8 cellular contexts compared by ENCODE assay signal in the genomic region with DNA sequence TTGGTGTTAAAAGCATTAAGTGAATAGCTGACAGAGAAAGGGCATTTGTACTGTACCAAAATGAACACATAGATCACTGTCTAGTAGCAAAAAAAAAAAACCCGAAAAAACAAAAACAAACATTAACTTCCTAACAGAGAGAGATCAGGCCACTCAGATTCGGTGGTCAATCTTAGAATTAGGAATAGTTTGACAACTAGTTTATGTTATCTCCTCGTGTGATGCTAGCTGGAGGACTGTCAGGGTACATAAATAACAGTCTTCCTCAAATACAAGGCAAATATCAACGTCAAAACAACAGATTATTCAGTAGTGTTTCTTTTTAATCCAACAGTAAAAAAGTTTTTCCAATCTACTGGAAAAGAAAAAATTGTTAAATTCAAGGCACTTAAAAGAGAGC. TPM values are rescaled to one million over a fixed set of nuclear protein-coding genes. Genes with fewer than 3 reads are reported as not detected.
DNase-seq lines count a peak whose midpoint lies in the region; ATAC-seq and TF ChIP-seq lines count a peak whose summit lies in the region.

No MANE protein-coding gene starts in this region.

- H3K9ac ChIP-seq in H9 (ENCODE audit: extremely low read depth, insufficient read length, low read length) (no peak overlapping the region), smooth muscle cell (ENCODE audit: low read depth) (peak overlapping the region; percentile 95)

- peaks cover 21 to 37% (median 30%) of the 10 kb centered on the region in 3 experiments for H3K36me3 Mint-ChIP-seq in H9 (ENCODE audit: insufficient read depth in 1 of 3, low read depth in 3 of 3)
- H3K36me3 Mint-ChIP-seq in activated CD4-positive, alpha-beta memory T cell treated with anti-CD3 and anti-CD28 coated beads for 36 hours: peaks cover 22% of the 10 kb centered on the region

- H3K79me1 ChIP-seq in H9 (ENCODE audit: insufficient read depth, low read depth, low read length, poor library complexity, severe bottlenecking): peaks cover 3% of the 10 kb centered on the region

- H3K9me3 ChIP-seq in H9 (ENCODE audit: control insufficient read depth, low read depth, low read length): no peaks in the 10 kb centered on the region
- no peaks in the 10 kb centered on the region for H3K9me3 ChIP-seq in hepatocyte (ENCODE audit: low read depth)
- no peaks in the 10 kb centered on the region for H3K9me3 ChIP-seq in smooth muscle cell (replicated peaks; ENCODE audit: low read depth)

- no peak overlapping the region for H2BK5ac ChIP-seq in H9 (ENCODE audit: insufficient read length, low read length)

- H3K27me3 Mint-ChIP-seq in H9 (ENCODE audit: low read depth): no peaks in the 10 kb centered on the region
- H3K27me3 Mint-ChIP-seq in activated CD4-positive, alpha-beta memory T cell treated with anti-CD3 and anti-CD28 coated beads for 36 hours: no peaks in the 10 kb centered on the region

- H3K9me2 ChIP-seq in hepatocyte (replicated peaks; ENCODE audit: insufficient read depth): no peaks in the 10 kb centered on the region

- no peak overlapping the region for H3K27ac Mint-ChIP-seq in H9
- peak overlapping the region; percentile 94 for H3K27ac Mint-ChIP-seq in activated CD4-positive, alpha-beta memory T cell treated with anti-CD3 and anti-CD28 coated beads for 36 hours

- CTCF ChIA-PET in activated CD4-positive, alpha-beta memory T cell treated with anti-CD3 and anti-CD28 coated beads for 36 hours (lab: Charles Lee): interaction anchor here (1.1 to 2.5 kb wide), 4 partner anchors 13 to 123 kb away, joined by 3 to 6 read pairs (median 4); no protein-coding TSS in a partner anchor

- H3K56ac ChIP-seq in H9 (ENCODE audit: insufficient read length, low read depth, low read length): no peak overlapping the region

- peaks cover 1% of the 10 kb centered on the region; the same call in 1 of the 2 replicates for H3K4me1 ChIP-seq in H9 (ENCODE audit: insufficient read depth, low read length)
- peaks cover 15% of the 10 kb centered on the region for H3K4me1 ChIP-seq in hepatocyte (ENCODE audit: insufficient read depth)
- peaks cover 13% of the 10 kb centered on the region for H3K4me1 ChIP-seq in smooth muscle cell (ENCODE audit: low read depth)

- POLR2A ChIA-PET in activated CD4-positive, alpha-beta memory T cell treated with anti-CD3 and anti-CD28 coated beads for 36 hours (lab: Charles Lee): interaction anchor here (3.3 kb wide), 1 partner anchor 79 kb away, joined by 21 read pairs; a partner anchor contains a TSS

- H3K23ac ChIP-seq in H9 (ENCODE audit: insufficient read length, low read depth, low read length): no peak overlapping the region

- H2BK120ac ChIP-seq in H9 (ENCODE audit: low read depth, low read length, poor library complexity, severe bottlenecking): no peak overlapping the region

- H3K4me3 Mint-ChIP-seq in H9: peak overlapping the region; percentile 93 to 98
- peak overlapping the region; percentile 95 for H3K4me3 Mint-ChIP-seq in activated CD4-positive, alpha-beta memory T cell treated with anti-CD3 and anti-CD28 coated beads for 36 hours

- no peak for TF ChIP-seq CTCF in H9 (conservative IDR thresholded peaks at IDR 0.05)
- TF ChIP-seq CTCF in hepatocyte (IDR thresholded peaks at IDR 0.05; ENCODE audit: poor library complexity): no peak
- no peak for TF ChIP-seq CTCF in smooth muscle cell (IDR thresholded peaks at IDR 0.05; ENCODE audit: borderline replicate concordance, insufficient read depth, poor library complexity, severe bottlenecking)

- H4K8ac ChIP-seq in H9 (replicated peaks; ENCODE audit: insufficient read length, low read depth, low read length): no peak overlapping the region

- peaks cover 20% of the 10 kb centered on the region for H3F3A ChIP-seq in smooth muscle cell (ENCODE audit: low read depth)

- no peak overlapping the region for H3K18ac ChIP-seq in H9 (ENCODE audit: insufficient read length, low read depth, low read length)

- H2AFZ ChIP-seq in H9 (ENCODE audit: low read length) (no peak overlapping the region), hepatocyte (no peak overlapping the region), smooth muscle cell (ENCODE audit: low read depth) (no peak overlapping the region)

- peak overlapping the region; percentile 95 for H3K4me3 ChIP-seq in hepatocyte
- H3K4me3 ChIP-seq in smooth muscle cell: peak overlapping the region; percentile 97

- WGBS in H9 (ENCODE audit: extremely low coverage, insufficient read length, low lambda C conversion rate): no CpG with 5 or more reads among the region's 4 CpGs
- 32% methylated on average over 4 of the region's 4 CpGs for WGBS in hepatocyte (ENCODE audit: low lambda C conversion rate, missing lambda C conversion rate)
- WGBS in smooth muscle cell (ENCODE audit: low lambda C conversion rate): 50% methylated on average over 4 of the region's 4 CpGs

- no peak overlapping the region for H3K27ac ChIP-seq in H9 (ENCODE audit: insufficient read length, low read depth, low read length)
- peak overlapping the region; percentile 93 for H3K27ac ChIP-seq in hepatocyte
- peak overlapping the region; percentile 90 for H3K27ac ChIP-seq in smooth muscle cell (ENCODE audit: low read depth)

- H3K27me3 ChIP-seq in H9 (ENCODE audit: insufficient read depth, low read length) (no peaks in the 10 kb centered on the region), hepatocyte (no peaks in the 10 kb centered on the region), smooth muscle cell (ENCODE audit: low read depth) (no peaks in the 10 kb centered on the region)

- H3K36me3 ChIP-seq in hepatocyte (replicated peaks; ENCODE audit: insufficient read depth, low read depth) (no peaks in the 10 kb centered on the region), smooth muscle cell (ENCODE audit: low read depth) (peaks cover 4% of the 10 kb centered on the region)

- H3K14ac ChIP-seq in H9 (ENCODE audit: insufficient read depth, low read length): no peak overlapping the region

- no peak overlapping the region for H4K5ac ChIP-seq in H9 (ENCODE audit: insufficient read length, low read depth, low read length)

- H4K20me1 ChIP-seq in H9 (ENCODE audit: control insufficient read depth, insufficient read depth, insufficient read length) (no peaks in the 10 kb centered on the region), hepatocyte (ENCODE audit: insufficient read depth, poor library complexity, severe bottlenecking) (peaks cover 21% of the 10 kb centered on the region), smooth muscle cell (ENCODE audit: low read depth) (peaks cover 54% of the 10 kb centered on the region)

- H2BK12ac ChIP-seq in H9 (ENCODE audit: insufficient read length, low read depth, low read length): no peak overlapping the region

- peaks cover 9% of the 10 kb centered on the region for H3K23me2 ChIP-seq in H9 (ENCODE audit: insufficient read length, low read depth, low read length, poor library complexity, severe bottlenecking)

- H3K4ac ChIP-seq in H9 (ENCODE audit: low read depth, low read length): no peak overlapping the region

- H3K4me1 Mint-ChIP-seq in H9: peaks cover 23 to 26% of the 10 kb centered on the region in 2 experiments
- H3K4me1 Mint-ChIP-seq in activated CD4-positive, alpha-beta memory T cell treated with anti-CD3 and anti-CD28 coated beads for 36 hours (ENCODE audit: low read depth): peaks cover 42% of the 10 kb centered on the region

- H3K79me2 ChIP-seq in H9 (ENCODE audit: insufficient read depth, low read length) (peaks cover 6% of the 10 kb centered on the region; the same call in 1 of the 2 replicates), hepatocyte (peaks cover 63% of the 10 kb centered on the region), smooth muscle cell (ENCODE audit: low read depth) (peaks cover 59% of the 10 kb centered on the region)

- peaks cover 0 to 5% of the 10 kb centered on the region in 2 experiments; a peak in 4 of 5 replicates for H3K9me3 Mint-ChIP-seq in H9
- no peaks in the 10 kb centered on the region for H3K9me3 Mint-ChIP-seq in activated CD4-positive, alpha-beta memory T cell treated with anti-CD3 and anti-CD28 coated beads for 36 hours

- H3K4me2 ChIP-seq in H9 (ENCODE audit: insufficient read depth, insufficient read length, low read length) (peak overlapping the region; percentile 73), hepatocyte (peak overlapping the region; percentile 86), smooth muscle cell (peak overlapping the region; percentile 84)

- ATAC-seq in HG03108 (IDR thresholded peaks at IDR 0.05; ENCODE audit: unreplicated experiment): no peak

- no peak overlapping the region for H2BK20ac ChIP-seq in H9 (ENCODE audit: low read depth, low read length, poor library complexity, severe bottlenecking)

- intact Hi-C loops in activated CD4-positive, alpha-beta memory T cell treated with anti-CD3 and anti-CD28 coated beads for 36 hours (cut with micrococcal nuclease): loop anchor here (5.0 kb wide), 2 partner anchors 301 to 561 kb away; a partner anchor contains a TSS

- no peak overlapping the region for H4K91ac ChIP-seq in H9 (ENCODE audit: insufficient read length, low read depth, low read length)

- no peak overlapping the region for H2BK15ac ChIP-seq in H9 (ENCODE audit: low read depth, low read length)

- no peak for DNase-seq in H9
- DNase-seq in activated CD4-positive, alpha-beta memory T cell treated with anti-CD3 and anti-CD28 coated beads for 36 hours: no peak
- DNase-seq in hepatocyte (ENCODE audit: low spot score): no peak
- DNase-seq in smooth muscle cell (lab: John Stamatoyannopoulos, UW; ENCODE audit: unreplicated experiment): no peak
- DNase-seq in HuH-7 (ENCODE audit: low spot score): no peak
- DNase-seq in stimulated activated CD4-positive, alpha-beta T cell treated with anti-CD3 and anti-CD28 coated beads, Interleukin-4, amount 100 ng/mL, for 24 hours: no peak
- DNase-seq in NCI-H1694 (lab: John Stamatoyannopoulos, UW): no peak

- no peak overlapping the region for H2AK5ac ChIP-seq in H9 (ENCODE audit: insufficient read length, low read length)

- H3T11ph ChIP-seq in H9 (ENCODE audit: low read length): no peak overlapping the region

RNA-seq across cellular contexts. Expression of a gene that starts 1.7 kb away (rescaled TPM):
- total RNA-seq in H9 (2021) (11.8 and 12.6 TPM in 2 replicates), hepatocyte (16.3 and 17.1 TPM in 2 replicates), smooth muscle cell (20.9 and 21.0 TPM in 2 replicates)
- 10 to 100 TPM; 10.0 to 11.1 TPM for total RNA-seq in activated CD4-positive, alpha-beta memory T cell treated with anti-CD3 and anti-CD28 coated beads for 36 hours
- polyA plus RNA-seq in hepatocyte (14.7 and 14.8 TPM in 2 replicates), smooth muscle cell (14.1 and 17.3 TPM in 2 replicates)
